29 cellular contexts compared by ENCODE assay signal in the genomic region with DNA sequence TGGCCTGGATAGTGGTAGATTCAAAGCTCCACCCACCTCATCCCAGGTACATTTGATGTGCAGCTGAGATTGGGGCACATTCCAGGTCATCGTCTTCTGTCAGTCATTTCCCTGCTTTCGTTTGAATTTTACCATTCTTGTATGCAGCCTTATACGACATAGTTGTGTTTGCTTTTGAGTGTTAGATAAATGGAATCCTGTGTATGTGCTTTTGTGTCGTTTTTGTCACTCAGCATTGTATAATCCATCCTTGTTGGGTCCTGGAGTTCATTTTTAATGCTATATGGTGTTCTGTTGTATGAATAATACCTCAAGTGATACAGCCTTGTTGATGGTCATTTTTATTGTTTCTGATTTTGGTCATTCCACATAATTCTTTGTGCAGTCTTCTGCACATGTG.
"Had no signal": no experiment of that assay in that cellular context is flagged by ENCODE, and none has a peak within 500 bp of the region (broad histone marks: within the 10 kb centered on the region; RNA-seq: fewer than 3 reads in every experiment).

No MANE protein-coding gene starts in this region.

- DNase-seq: activated CD4-positive, alpha-beta T cell treated with anti-CD3 and anti-CD28 coated beads for 36 hours; activated CD4-positive, CD25-positive, alpha-beta regulatory T cell; activated CD8-positive, alpha-beta memory T cell treated with anti-CD3 and anti-CD28 coated beads for 24 hours; activated CD8-positive, alpha-beta memory T cell treated with anti-CD3 and anti-CD28 coated beads, Interleukin-2, amount 50 U/mL, for 48 hours; activated T-cell treated with anti-CD3 and anti-CD28 coated beads, Interleukin-2, amount 50 U/mL, for 4 hours; anterior cingulate cortex; dermis blood vessel endothelial cell; effector CD4-positive, alpha-beta T cell; esophagus squamous epithelium; foreskin melanocyte; heart right ventricle; naive B cell; nucleus accumbens; stimulated activated CD4-positive, alpha-beta T cell treated with anti-CD3 and anti-CD28 coated beads, Interleukin-1b, Interleukin-23, amount 100 ng/mL, for 48 hours; stimulated activated CD4-positive, alpha-beta T cell treated with anti-CD3 and anti-CD28 coated beads, Interleukin-4, amount 100 ng/mL, for 4 hours; stimulated activated CD8-positive, alpha-beta memory T cell treated with anti-CD3 and anti-CD28 coated beads, Interleukin-4, amount 100 ng/mL, for 48 hours; stimulated activated naive CD8-positive, alpha-beta T cell treated with anti-CD3 and anti-CD28 coated beads, Interleukin-15, amount 100 ng/mL, for 72 hours; substantia nigra; uterus had no signal

- H3K27ac ChIP-seq: epithelial cell of prostate, esophagus squamous epithelium, pancreas, prostate gland, uterus had no signal

- H3K9me3 Mint-ChIP-seq: activated T-cell treated with anti-CD3 and anti-CD28 coated beads, Interleukin-2, amount 50 U/mL, for 4 hours; activated T-helper 2 cell treated with anti-CD3 and anti-CD28 coated beads, Interferon-gamma antibody, Interleukin-2, Interleukin-4, amounts not matched to agents 10 μg/mL and 5 μg/mL and 100 μg/mL, durations not matched to agents 14 hours and 24 hours and 36 hours; mesothelial cell of epicardium; naive B cell; stimulated activated memory B cell treated with anti-CD40 and anti-IgM and Interleukin-4, amounts not matched to agents 10 μg/mL and 1 μg/mL and 100 μg/mL, for 72 hours; stimulated activated naive CD8-positive, alpha-beta T cell treated with anti-CD3 and anti-CD28 coated beads, Interleukin-15, amount 100 ng/mL, for 72 hours; T-helper 2 cell treated with Interferon-gamma antibody and Interleukin-4, amounts not matched to agents 5 μg/mL and 100 μg/mL, for 36 hours; type B pancreatic cell had no signal

- H3K4me3 Mint-ChIP-seq: activated CD4-positive, alpha-beta T cell treated with anti-CD3 and anti-CD28 coated beads for 36 hours; activated naive CD8-positive, alpha-beta T cell; activated T-cell treated with anti-CD3 and anti-CD28 coated beads, Interleukin-2, amount 50 U/mL, for 4 hours; mesothelial cell of epicardium; naive B cell; stimulated activated memory B cell treated with anti-CD40 and anti-IgM and Interleukin-4, amounts not matched to agents 10 μg/mL and 1 μg/mL and 100 μg/mL, for 72 hours; stimulated activated naive CD8-positive, alpha-beta T cell treated with anti-CD3 and anti-CD28 coated beads, Interleukin-15, amount 100 ng/mL, for 72 hours; T-helper 2 cell treated with Interferon-gamma antibody and Interleukin-4, amounts not matched to agents 5 μg/mL and 100 μg/mL, for 36 hours; type B pancreatic cell had no signal

- H3K9me3 ChIP-seq: esophagus squamous epithelium, heart right ventricle, pancreas, prostate gland, uterus had no signal

- ATAC-seq: activated CD4-positive, alpha-beta T cell treated with anti-CD3 and anti-CD28 coated beads for 36 hours; activated T-cell treated with anti-CD3 and anti-CD28 coated beads, Interleukin-2, amount 50 U/mL, for 4 hours; heart right ventricle; pancreas; stimulated activated memory B cell treated with anti-CD40 and anti-IgM and Interleukin-4, amounts not matched to agents 10 μg/mL and 1 μg/mL and 100 μg/mL, for 72 hours; stimulated activated naive CD8-positive, alpha-beta T cell treated with anti-CD3 and anti-CD28 coated beads, Interleukin-15, amount 100 ng/mL, for 72 hours had no signal

- H3K4me2 ChIP-seq: smooth muscle cell had no signal

- H3K27me3 ChIP-seq: esophagus squamous epithelium, heart right ventricle, pancreas, uterus had no signal

- H3K36me3 ChIP-seq: uterus had no signal

- H3K27me3 Mint-ChIP-seq: activated CD4-positive, alpha-beta T cell treated with anti-CD3 and anti-CD28 coated beads for 36 hours; activated naive CD8-positive, alpha-beta T cell; naive B cell; stimulated activated memory B cell treated with anti-CD40 and anti-IgM and Interleukin-4, amounts not matched to agents 10 μg/mL and 1 μg/mL and 100 μg/mL, for 72 hours; stimulated activated naive CD8-positive, alpha-beta T cell treated with anti-CD3 and anti-CD28 coated beads, Interleukin-15, amount 100 ng/mL, for 72 hours; type B pancreatic cell had no signal

- H3K4me3 ChIP-seq: esophagus squamous epithelium, heart right ventricle, pancreas, prostate gland, smooth muscle cell, uterus had no signal

- H3K27ac Mint-ChIP-seq: activated CD4-positive, alpha-beta T cell treated with anti-CD3 and anti-CD28 coated beads for 36 hours; activated naive CD8-positive, alpha-beta T cell; activated T-helper 2 cell treated with anti-CD3 and anti-CD28 coated beads, Interferon-gamma antibody, Interleukin-2, Interleukin-4, amounts not matched to agents 10 μg/mL and 5 μg/mL and 100 μg/mL, durations not matched to agents 14 hours and 24 hours and 36 hours; mesothelial cell of epicardium; stimulated activated memory B cell treated with anti-CD40 and anti-IgM and Interleukin-4, amounts not matched to agents 10 μg/mL and 1 μg/mL and 100 μg/mL, for 72 hours; T-helper 2 cell treated with Interferon-gamma antibody and Interleukin-4, amounts not matched to agents 5 μg/mL and 100 μg/mL, for 36 hours had no signal

- H3K4me1 ChIP-seq: prostate gland, uterus had no signal
